In genomic region chr1:52636701-52637695, GRCh38 we compare ENCODE assay signal across 9 cellular contexts. TPM values are rescaled to one million over a fixed set of nuclear protein-coding genes. Genes with fewer than 3 reads are reported as not detected.
DNase-seq lines count a peak whose midpoint lies in the region; ATAC-seq and TF ChIP-seq lines count a peak whose summit lies in the region.
"Had no signal": no experiment of that assay in that cellular context is flagged by ENCODE, and none has a peak within 500 bp of the region (broad histone marks: within the 10 kb centered on the region; RNA-seq: fewer than 3 reads in every experiment).

No MANE protein-coding gene starts in this region.

- peaks cover 3% of the 10 kb centered on the region for H3K9me3 Mint-ChIP-seq in activated T-cell treated with anti-CD3 and anti-CD28 coated beads, Interleukin-2, amount 50 U/mL, for 24 hours
- peaks cover 0 to 4% (median 0%) of the 10 kb centered on the region in 9 donors for H3K9me3 Mint-ChIP-seq in naive thymus-derived CD8-positive, alpha-beta T cell

- CTCF ChIA-PET in HEK293 (lab: Yijun Ruan, JAX) = no interaction called here

- H3K9me3 ChIP-seq in HEK293 (ENCODE audit: control insufficient read depth, insufficient read depth, low read depth, low read length) = no peaks in the 10 kb centered on the region

- no peaks in the 10 kb centered on the region for H3K4me1 ChIP-seq in HEK293 (ENCODE audit: control insufficient read depth, insufficient read depth, low read length)

- no peaks in the 10 kb centered on the region for H3K27me3 Mint-ChIP-seq in activated T-cell treated with anti-CD3 and anti-CD28 coated beads, Interleukin-2, amount 50 U/mL, for 24 hours
- H3K27me3 Mint-ChIP-seq in naive thymus-derived CD8-positive, alpha-beta T cell = no peaks in the 10 kb centered on the region

- no peak overlapping the region for H3K4me3 ChIP-seq in HEK293 (ENCODE audit: low read depth, low read length)

- peaks cover 9% of the 10 kb centered on the region for H3K36me3 Mint-ChIP-seq in activated T-cell treated with anti-CD3 and anti-CD28 coated beads, Interleukin-2, amount 50 U/mL, for 24 hours (ENCODE audit: low read depth)
- H3K36me3 Mint-ChIP-seq in naive thymus-derived CD8-positive, alpha-beta T cell = peaks cover 0 to 12% (median 5%) of the 10 kb centered on the region in 3 donors

- H3K27ac Mint-ChIP-seq in activated T-cell treated with anti-CD3 and anti-CD28 coated beads, Interleukin-2, amount 50 U/mL, for 24 hours = peak overlapping the region; percentile 98
- peak overlapping the region; percentile 99 to 100 (median 100) for H3K27ac Mint-ChIP-seq in naive thymus-derived CD8-positive, alpha-beta T cell

- peak; percentile 19 for TF ChIP-seq POLR2A in GM15510 (IDR thresholded peaks at IDR 0.05; ENCODE audit: borderline replicate concordance, extremely low read depth, insufficient read length)

- H3K27ac ChIP-seq in HEK293 (ENCODE audit: extremely low read depth, low read depth, low read length) = no peak overlapping the region

- ATAC-seq in naive thymus-derived CD8-positive, alpha-beta T cell = peak; percentile 66 to 71

- TF ChIP-seq CTCF in HEK293 (tag by site-specific recombination; IDR thresholded peaks at IDR 0.05) = no peak

- H3K36me3 ChIP-seq in HEK293 (ENCODE audit: control insufficient read depth in 2 of 2, insufficient read depth in 1 of 2, low read length in 2 of 2) = no peaks in the 10 kb centered on the region

- DNase-seq in NAMALWA (ENCODE audit: low spot score) (peak; percentile 86), DMS53 treated with DMSO at 0.1 percent for 48 hours (lab: John Stamatoyannopoulos, UW; ENCODE audit: unreplicated experiment) (no peak), NCI-H1092 (lab: John Stamatoyannopoulos, UW) (no peak), NCI-H526 (lab: John Stamatoyannopoulos, UW) (no peak)
- DNase-seq in activated T-cell treated with anti-CD3 and anti-CD28 coated beads, Interleukin-2, amount 50 U/mL, for 24 hours = peak; percentile 75
- peak; percentile 36 to 89 (median 80) for DNase-seq in naive thymus-derived CD8-positive, alpha-beta T cell
- DNase-seq: IMR-90 had no signal

- peak overlapping the region; percentile 66 for H3K4me3 Mint-ChIP-seq in activated T-cell treated with anti-CD3 and anti-CD28 coated beads, Interleukin-2, amount 50 U/mL, for 24 hours
- peak overlapping the region; percentile 77 to 92 (median 86) for H3K4me3 Mint-ChIP-seq in naive thymus-derived CD8-positive, alpha-beta T cell

- peaks cover 75% of the 10 kb centered on the region for H3K4me1 Mint-ChIP-seq in activated T-cell treated with anti-CD3 and anti-CD28 coated beads, Interleukin-2, amount 50 U/mL, for 24 hours (ENCODE audit: low read depth)
- H3K4me1 Mint-ChIP-seq in naive thymus-derived CD8-positive, alpha-beta T cell = peaks cover 44 to 88% (median 85%) of the 10 kb centered on the region in 4 donors

- POLR2A ChIA-PET in HEK293 (lab: Yijun Ruan, JAX) = no interaction called here
- POLR2A ChIA-PET in naive thymus-derived CD8-positive, alpha-beta T cell (lab: Charles Lee) = interaction anchor here (0.6 to 5.7 kb wide), 11 partner anchors 8 to 213 kb away, joined by 3 to 33 read pairs (median 5); partner anchors contain the start of genes GPX7 and TUT4

TF ChIP-seq in HEK293, 187 proteins besides CTCF, POLR2A, EP300 and RAD21:
- TF ChIP-seq ZNF600 (tag by site-specific recombination; IDR thresholded peaks at IDR 0.05) = no peak
- TF ChIP-seq, protein P1, sequence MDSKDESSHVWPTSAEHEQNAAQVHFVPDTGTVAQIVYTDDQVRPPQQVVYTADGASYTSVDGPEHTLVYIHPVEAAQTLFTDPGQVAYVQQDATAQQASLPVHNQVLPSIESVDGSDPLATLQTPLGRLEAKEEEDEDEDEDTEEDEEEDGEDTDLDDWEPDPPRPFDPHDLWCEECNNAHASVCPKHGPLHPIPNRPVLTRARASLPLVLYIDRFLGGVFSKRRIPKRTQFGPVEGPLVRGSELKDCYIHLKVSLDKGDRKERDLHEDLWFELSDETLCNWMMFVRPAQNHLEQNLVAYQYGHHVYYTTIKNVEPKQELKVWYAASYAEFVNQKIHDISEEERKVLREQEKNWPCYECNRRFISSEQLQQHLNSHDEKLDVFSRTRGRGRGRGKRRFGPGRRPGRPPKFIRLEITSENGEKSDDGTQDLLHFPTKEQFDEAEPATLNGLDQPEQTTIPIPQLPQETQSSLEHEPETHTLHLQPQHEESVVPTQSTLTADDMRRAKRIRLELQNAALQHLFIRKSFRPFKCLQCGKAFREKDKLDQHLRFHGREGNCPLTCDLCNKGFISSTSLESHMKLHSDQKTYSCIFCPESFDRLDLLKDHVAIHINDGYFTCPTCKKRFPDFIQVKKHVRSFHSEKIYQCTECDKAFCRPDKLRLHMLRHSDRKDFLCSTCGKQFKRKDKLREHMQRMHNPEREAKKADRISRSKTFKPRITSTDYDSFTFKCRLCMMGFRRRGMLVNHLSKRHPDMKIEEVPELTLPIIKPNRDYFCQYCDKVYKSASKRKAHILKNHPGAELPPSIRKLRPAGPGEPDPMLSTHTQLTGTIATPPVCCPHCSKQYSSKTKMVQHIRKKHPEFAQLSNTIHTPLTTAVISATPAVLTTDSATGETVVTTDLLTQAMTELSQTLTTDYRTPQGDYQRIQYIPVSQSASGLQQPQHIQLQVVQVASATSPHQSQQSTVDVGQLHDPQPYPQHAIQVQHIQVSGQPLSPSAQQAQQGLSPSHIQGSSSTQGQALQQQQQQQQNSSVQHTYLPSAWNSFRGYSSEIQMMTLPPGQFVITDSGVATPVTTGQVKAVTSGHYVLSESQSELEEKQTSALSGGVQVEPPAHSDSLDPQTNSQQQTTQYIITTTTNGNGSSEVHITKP (tag by site-specific recombination; IDR thresholded peaks at IDR 0.05) = peak; percentile 85

RNA-seq across cellular contexts. Expression of gene SHISAL2A, which starts 4.0 kb away (rescaled TPM):
- total RNA-seq in naive thymus-derived CD8-positive, alpha-beta T cell = 10 to 100 TPM; 83.4 to 89.0 TPM
- 10 to 100 TPM in 1 of 3 donors, 1 to 10 TPM in 2; 7.1 to 12.1 (median 7.9) TPM for polyA plus RNA-seq in naive thymus-derived CD8-positive, alpha-beta T cell
- total RNA-seq: IMR-90 had no signal
- polyA plus RNA-seq: IMR-90 had no signal

RNA-seq across cellular contexts. Expression of gene GPX7, which starts 34.8 kb away (rescaled TPM):
- 10 to 100 TPM; 25.0 to 30.4 TPM for total RNA-seq in naive thymus-derived CD8-positive, alpha-beta T cell
- polyA plus RNA-seq in naive thymus-derived CD8-positive, alpha-beta T cell = 10 to 100 TPM; 30.2 to 34.5 (median 30.3) TPM

Comparison
In these comparisons a context has a peak if more than half of its experiments do, and no peak if none do; other contexts are left out.
1. DNase-seq: peak in NAMALWA (single experiment), activated T-cell treated with anti-CD3 and anti-CD28 coated beads, Interleukin-2, amount 50 U/mL, for 24 hours (single experiment) and naive thymus-derived CD8-positive, alpha-beta T cell (10 of 10); none in DMS53 treated with DMSO at 0.1 percent for 48 hours (single experiment), NCI-H1092 (single experiment) and NCI-H526 (0 of 2).